Comparison of ENCODE assay signal across 28 cellular contexts in the genomic region with DNA sequence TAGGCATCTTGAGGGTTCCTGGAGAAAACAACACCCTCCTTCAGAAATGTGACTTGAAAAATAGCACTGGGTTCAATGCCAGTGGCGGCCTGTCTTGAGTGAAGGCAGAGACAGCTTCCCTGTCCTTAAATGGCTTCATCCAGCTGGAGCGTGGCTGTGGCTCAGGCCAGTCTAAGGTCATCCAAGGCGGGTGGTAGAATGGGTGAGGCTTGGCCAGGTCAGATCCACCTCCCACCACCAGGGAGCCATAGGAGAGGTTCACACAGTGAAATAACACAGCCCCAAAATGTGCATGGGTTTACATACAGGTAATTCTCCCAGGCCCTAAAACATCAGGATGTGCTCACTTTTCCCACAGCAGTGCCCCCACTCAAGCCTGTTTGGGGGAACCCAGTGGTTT.
DNase-seq lines count a peak whose midpoint lies in the region; ATAC-seq, FAIRE-seq and TF ChIP-seq lines count a peak whose summit lies in the region.
"Had no signal": no experiment of that assay in that cellular context is flagged by ENCODE, and none has a peak within 500 bp of the region (broad histone marks: within the 10 kb centered on the region; RNA-seq: fewer than 3 reads in every experiment).

No MANE protein-coding gene starts in this region.

- DNase-seq in GM12864 (ENCODE audit: low read depth) (no peak), H54 (ENCODE audit: insufficient read length, low spot score) (peak; percentile 15), WERI-Rb-1 (peak; percentile 42), iPS-NIHi11 (ENCODE audit: low spot score) (peak; percentile 38), GM13977 (ENCODE audit: low spot score) (no peak)
- DNase-seq in activated naive CD4-positive, alpha-beta T cell treated with anti-CD3 and anti-CD28 coated beads, Interleukin-2, amount 10 ng/mL, durations not matched to agents 7 days and 5 days = no peak
- DNase-seq: AML-193; CD4-positive, alpha-beta memory T cell; COR-L47; DMS53; KBM-7; MV-4-11; NCI-H1105; NCI-H146; NCI-H1930; NCI-H2107; NCI-H446; NCI-H524 treated with DMSO at 0.1 percent for 48 hours; NCI-H774; SHP77 had no signal

- no peak for ATAC-seq in HG02870 (IDR thresholded peaks at IDR 0.05; ENCODE audit: unreplicated experiment)
- no peak for ATAC-seq in GM18502 (IDR thresholded peaks at IDR 0.05; ENCODE audit: poor library complexity, unreplicated experiment)

- H3K4me1 Mint-ChIP-seq in activated naive CD4-positive, alpha-beta T cell treated with anti-CD3 and anti-CD28 coated beads, Interleukin-2, amount 10 ng/mL, durations not matched to agents 7 days and 5 days = peaks cover 15% of the 10 kb centered on the region

- no peaks in the 10 kb centered on the region for H3K36me3 Mint-ChIP-seq in activated naive CD4-positive, alpha-beta T cell treated with anti-CD3 and anti-CD28 coated beads, Interleukin-2, amount 10 ng/mL, durations not matched to agents 7 days and 5 days
- H3K36me3 Mint-ChIP-seq: CD4-positive, alpha-beta memory T cell had no signal

- no peaks in the 10 kb centered on the region for H3K36me3 ChIP-seq in WERI-Rb-1
- H3K36me3 ChIP-seq: BLaER1 treated with 17β-estradiol and CSF1 and Interleukin-3, amounts not matched to agents 10 nM and 100 nM; HAP-1 had no signal

- TF ChIP-seq CTCF in GM12864 (IDR thresholded peaks at IDR 0.05; ENCODE audit: low read depth, low read length, missing control alignments) = peak; percentile 22
- peak; percentile 21; the same call in 1 of the 2 replicates for TF ChIP-seq CTCF in WERI-Rb-1 (IDR thresholded peaks at IDR 0.05; ENCODE audit: low read depth, low read length)
- no peak for TF ChIP-seq CTCF in GM13977 (IDR thresholded peaks at IDR 0.05; ENCODE audit: extremely low read depth, insufficient read depth, missing control alignments)

- FAIRE-seq in H54 (lab: Jason Lieb, UNC) = no peak
- FAIRE-seq: A204.1, GM12891, GM19239 had no signal

- in situ Hi-C loops in GM13977 (cut with MboI; ENCODE audit: low pct_unique_long_range_greater_than_20kb, low sequenced_read_pairs, unreplicated experiment) = no loop called here

- H3K4me3 ChIP-seq in GM12864 (ENCODE audit: low read depth, low read length) = no peak overlapping the region
- H3K4me3 ChIP-seq in WERI-Rb-1 (ENCODE audit: low read depth, low read length) = no peak overlapping the region
- H3K4me3 ChIP-seq: BLaER1 treated with 17β-estradiol and CSF1 and Interleukin-3, amounts not matched to agents 10 nM and 100 nM; HAP-1 had no signal

- CTCF ChIA-PET in activated naive CD4-positive, alpha-beta T cell treated with anti-CD3 and anti-CD28 coated beads, Interleukin-2, amount 10 ng/mL, durations not matched to agents 7 days and 5 days (lab: Charles Lee) = no interaction called here

- peaks cover 48% of the 10 kb centered on the region for H3K27me3 Mint-ChIP-seq in activated naive CD4-positive, alpha-beta T cell treated with anti-CD3 and anti-CD28 coated beads, Interleukin-2, amount 10 ng/mL, durations not matched to agents 7 days and 5 days

- H3K27me3 ChIP-seq in WERI-Rb-1 (ENCODE audit: insufficient read depth, low read depth, severe bottlenecking) = no peaks in the 10 kb centered on the region
- H3K27me3 ChIP-seq: BLaER1 treated with 17β-estradiol and CSF1 and Interleukin-3, amounts not matched to agents 10 nM and 100 nM had no signal

- no peak for TF ChIP-seq POLR2A in H54 (IDR thresholded peaks at IDR 0.05; ENCODE audit: low read depth, low read length)

- no peaks in the 10 kb centered on the region for H3K9me3 Mint-ChIP-seq in activated naive CD4-positive, alpha-beta T cell treated with anti-CD3 and anti-CD28 coated beads, Interleukin-2, amount 10 ng/mL, durations not matched to agents 7 days and 5 days
- H3K9me3 Mint-ChIP-seq: CD4-positive, alpha-beta memory T cell had no signal

- no peak overlapping the region for H3K27ac Mint-ChIP-seq in activated naive CD4-positive, alpha-beta T cell treated with anti-CD3 and anti-CD28 coated beads, Interleukin-2, amount 10 ng/mL, durations not matched to agents 7 days and 5 days
- H3K27ac Mint-ChIP-seq: CD4-positive, alpha-beta memory T cell had no signal

- no peaks in the 10 kb centered on the region for H3K9me3 ChIP-seq in WERI-Rb-1 (ENCODE audit: severe bottlenecking)
- H3K9me3 ChIP-seq: BLaER1 treated with 17β-estradiol and CSF1 and Interleukin-3, amounts not matched to agents 10 nM and 100 nM; HAP-1 had no signal

- H3K27ac ChIP-seq in WERI-Rb-1 = no peak overlapping the region
- H3K27ac ChIP-seq: BLaER1 treated with 17β-estradiol and CSF1 and Interleukin-3, amounts not matched to agents 10 nM and 100 nM; RWPE1 had no signal

- no peak overlapping the region for H3K4me3 Mint-ChIP-seq in activated naive CD4-positive, alpha-beta T cell treated with anti-CD3 and anti-CD28 coated beads, Interleukin-2, amount 10 ng/mL, durations not matched to agents 7 days and 5 days
- H3K4me3 Mint-ChIP-seq: CD4-positive, alpha-beta memory T cell had no signal

Comparison
In these comparisons a context has a peak if more than half of its experiments do, and no peak if none do; other contexts are left out.
1. DNase-seq: peak in H54 (single experiment), WERI-Rb-1 (single experiment) and iPS-NIHi11 (single experiment); none in GM12864 (single experiment), activated naive CD4-positive, alpha-beta T cell treated with anti-CD3 and anti-CD28 coated beads, Interleukin-2, amount 10 ng/mL, durations not matched to agents 7 days and 5 days (single experiment) and GM13977 (single experiment).